Comparison of ENCODE assay signal across 32 cellular contexts in the genomic region with DNA sequence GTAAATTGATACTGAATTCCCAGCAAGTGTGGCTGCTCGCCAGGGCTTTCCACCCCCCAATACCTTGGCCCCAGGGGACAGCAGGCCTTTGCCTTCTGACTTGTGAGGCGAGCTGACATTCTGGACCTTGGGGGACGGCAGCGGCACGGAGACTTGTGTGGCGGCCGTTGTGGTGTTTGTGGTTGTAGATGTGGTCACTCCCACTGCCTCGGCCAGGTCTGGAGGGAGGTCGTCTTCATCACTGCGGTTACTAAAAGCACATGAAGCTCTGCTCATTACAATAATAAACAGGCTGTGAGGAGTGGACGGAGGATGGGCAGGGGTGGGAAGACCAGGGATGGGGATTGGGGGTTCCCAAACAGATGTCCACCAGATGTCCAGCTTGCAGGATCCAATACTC. TPM values are rescaled to one million over a fixed set of nuclear protein-coding genes. Genes with fewer than 3 reads are reported as not detected.
DNase-seq lines count a peak whose midpoint lies in the region; FAIRE-seq and TF ChIP-seq lines count a peak whose summit lies in the region.
"Had no signal": no experiment of that assay in that cellular context is flagged by ENCODE, and none has a peak within 500 bp of the region (broad histone marks: within the 10 kb centered on the region; RNA-seq: fewer than 3 reads in every experiment).

No MANE protein-coding gene starts in this region.

- H3K4me1 ChIP-seq in fibroblast of lung (ENCODE audit: control insufficient read depth, extremely low read depth, insufficient read depth, low read length) (no peaks in the 10 kb centered on the region), testis (no peaks in the 10 kb centered on the region)
- H3K4me1 ChIP-seq: Peyer's patch, right lobe of liver had no signal

- FAIRE-seq in HTR-8/SVneo (lab: Jason Lieb, UNC) = peak; percentile 16
- FAIRE-seq in urothelium cell line (lab: Jason Lieb, UNC) = peak; percentile 9
- FAIRE-seq: keratinocyte had no signal

- DNase-seq in HTR-8/SVneo (ENCODE audit: insufficient read length, low spot score) (no peak), NCI-H82 (lab: John Stamatoyannopoulos, UW) (peak; percentile 68), fibroblast of lung (ENCODE audit: low read depth in 2 of 2) (peak; percentile 53 to 73), urothelium cell line (ENCODE audit: low spot score) (no peak), H7 (no peak), testis (no peak), germinal center (ENCODE audit: low spot score) (no peak)
- DNase-seq: activated CD4-positive, alpha-beta T cell treated with anti-CD3 and anti-CD28 coated beads, Interleukin-2, amount 50 U/mL, for 1 hour; activated CD8-positive, alpha-beta memory T cell treated with anti-CD3 and anti-CD28 coated beads, Interleukin-2, amount 10 ng/mL, durations not matched to agents 7 days and 5 days; activated naive CD4-positive, alpha-beta T cell treated with anti-CD3 and anti-CD28 coated beads for 36 hours; AML-193; amniotic stem cell; CD4-positive, alpha-beta memory T cell; cortex of kidney; GDM1; KBM-7; MG63; midbrain; naive thymus-derived CD4-positive, alpha-beta T cell; NCI-H1417 treated with DMSO at 0.1 percent for 48 hours; NCI-H2107; Peyer's patch; right lobe of liver; SIG-M5; stimulated activated CD4-positive, alpha-beta T cell treated with anti-CD3 and anti-CD28 coated beads, Interleukin-4, amount 100 ng/mL, for 4 hours; SW 1271; T-helper 9 cell; WERI-Rb-1 had no signal

- no peaks in the 10 kb centered on the region for H4K20me1 ChIP-seq in fibroblast of lung (ENCODE audit: control insufficient read depth, extremely low read depth, insufficient read depth, low read length)

- no peak overlapping the region for H2AFZ ChIP-seq in fibroblast of lung (ENCODE audit: low read length)

- no peaks in the 10 kb centered on the region for H3K9me3 ChIP-seq in fibroblast of lung (ENCODE audit: control insufficient read depth, insufficient read depth, low read depth, low read length)
- H3K9me3 ChIP-seq in testis = no peaks in the 10 kb centered on the region
- H3K9me3 ChIP-seq: MG63, Peyer's patch, right lobe of liver had no signal

- TF ChIP-seq POLR2A in testis (IDR thresholded peaks at IDR 0.05) = no peak

- H3K4me3 ChIP-seq in fibroblast of lung (replicated peaks in 1 of 4; ENCODE audit: control extremely low read depth in 1 of 4, insufficient read depth in 1 of 4, low read depth in 3 of 4, low read length in 4 of 4) = no peak overlapping the region
- no peak overlapping the region for H3K4me3 ChIP-seq in H7 (ENCODE audit: insufficient read depth, low read depth, low read length)
- no peak overlapping the region for H3K4me3 ChIP-seq in testis
- H3K4me3 ChIP-seq: MG63, Peyer's patch, right lobe of liver had no signal

- no peak overlapping the region for H3K27ac ChIP-seq in fibroblast of lung (ENCODE audit: insufficient read depth, low read length)
- H3K27ac ChIP-seq in testis = no peak overlapping the region
- H3K27ac ChIP-seq: Peyer's patch, right lobe of liver, WERI-Rb-1 had no signal

- TF ChIP-seq CTCF in fibroblast of lung (conservative IDR thresholded peaks at IDR 0.05 in 1 of 2, IDR thresholded peaks at IDR 0.05 in 1 of 2; ENCODE audit: low read depth in 1 of 2, low read length in 2 of 2) (no peak), testis (IDR thresholded peaks at IDR 0.05) (no peak)

- no peak overlapping the region for H3K4me2 ChIP-seq in fibroblast of lung (ENCODE audit: extremely low read depth, insufficient read depth, low read length)

- WGBS in testis, 2 donors = 79 to 80% methylated on average over 11 of the region's 11 CpGs

- no peak overlapping the region for H3K9ac ChIP-seq in fibroblast of lung (ENCODE audit: insufficient read depth, low read length)

- H3K27me3 ChIP-seq in fibroblast of lung (ENCODE audit: control insufficient read depth, insufficient read depth, low read length) = no peaks in the 10 kb centered on the region
- no peaks in the 10 kb centered on the region for H3K27me3 ChIP-seq in H7 (ENCODE audit: control insufficient read depth, insufficient read depth, low read length)
- no peaks in the 10 kb centered on the region for H3K27me3 ChIP-seq in testis
- H3K27me3 ChIP-seq: MG63, Peyer's patch, right lobe of liver had no signal

- H3K36me3 ChIP-seq in fibroblast of lung (ENCODE audit: control insufficient read depth, insufficient read depth, low read length) (no peaks in the 10 kb centered on the region), H7 (replicated peaks; ENCODE audit: control insufficient read depth, insufficient read depth, low read length) (no peaks in the 10 kb centered on the region), testis (ENCODE audit: low read depth, missing control alignments) (no peaks in the 10 kb centered on the region)
- H3K36me3 ChIP-seq: MG63, Peyer's patch, right lobe of liver, WERI-Rb-1 had no signal

- intact Hi-C loops in testis (cut with DNase I; ENCODE audit: low total_unique reads) = no loop called here

- no peaks in the 10 kb centered on the region for H3K79me2 ChIP-seq in fibroblast of lung (ENCODE audit: control insufficient read depth, insufficient read depth, low read length)

RNA-seq across cellular contexts. Expression of a gene that starts 27.1 kb away (rescaled TPM):
- total RNA-seq in fibroblast of lung (0.17 and 0.26 TPM in 2 replicates), testis (1 to 10 TPM; 5.3 to 9.3 TPM)
- polyA plus RNA-seq in fibroblast of lung (0.08 and 0.15 TPM in 2 replicates), testis (ENCODE audit: insufficient read depth, low read depth, low replicate concordance) (6.0 TPM)
- 0.06 and 0.14 TPM in 2 replicates for polyA plus RNA-seq in fibroblast of lung (2012)
- 0.04 TPM in 1 of 2 replicates, not detected in the other for polyA minus RNA-seq in fibroblast of lung (ENCODE audit: low replicate concordance)
- total RNA-seq in H7 (2014; rRNA removed; shearing (Covaris generic)) = 0.14 and 0.18 TPM in 2 replicates
- total RNA-seq: activated CD8-positive, alpha-beta memory T cell treated with anti-CD3 and anti-CD28 coated beads, Interleukin-2, amount 10 ng/mL, durations not matched to agents 7 days and 5 days; activated naive CD4-positive, alpha-beta T cell treated with anti-CD3 and anti-CD28 coated beads for 36 hours; CD4-positive, alpha-beta memory T cell; HT-29; naive thymus-derived CD4-positive, alpha-beta T cell; NCI-H460; right lobe of liver had no signal
- polyA plus RNA-seq: CD4-positive, alpha-beta memory T cell; keratinocyte; liver; naive thymus-derived CD4-positive, alpha-beta T cell had no signal

Comparison
In these comparisons a context has a peak if more than half of its experiments do, and no peak if none do; other contexts are left out.
1. DNase-seq: peak in NCI-H82 (single experiment) and fibroblast of lung (2 of 2); none in HTR-8/SVneo (single experiment), urothelium cell line (single experiment), H7 (single experiment), testis (single experiment) and germinal center (single experiment).